10 cellular contexts compared by ENCODE assay signal in genomic region chr15:42456971-42457370, GRCh38. TPM values are rescaled to one million over a fixed set of nuclear protein-coding genes. Genes with fewer than 3 reads are reported as not detected.
A peak's percentile ranks its signal among the peaks of the same experiment; 100 is the strongest.
DNase-seq lines count a peak whose midpoint lies in the region; ATAC-seq, FAIRE-seq and TF ChIP-seq lines count a peak whose summit lies in the region.
"Had no signal": no experiment of that assay in that cellular context is flagged by ENCODE, and none has a peak within 500 bp of the region (broad histone marks: within the 10 kb centered on the region; RNA-seq: fewer than 3 reads in every experiment).

No MANE protein-coding gene starts in this region.

- H3K4me1 Mint-ChIP-seq in astrocyte (ENCODE audit: low read depth, unreplicated experiment): peaks cover 17% of the 10 kb centered on the region
- H3K4me1 Mint-ChIP-seq in activated CD4-positive, alpha-beta T cell treated with anti-CD3 and anti-CD28 coated beads, Interleukin-2, amount 10 ng/mL, durations not matched to agents 24 days and 14 days: peaks cover 7% of the 10 kb centered on the region

- no peaks in the 10 kb centered on the region for H3K36me3 ChIP-seq in astrocyte (ENCODE audit: insufficient read depth, low read length)

- ATAC-seq in left cardiac atrium (peak; percentile 48 to 64), GM19395 (IDR thresholded peaks at IDR 0.05; ENCODE audit: unreplicated experiment) (no peak)

- peak overlapping the region; percentile 88 for H3K27ac ChIP-seq in astrocyte (ENCODE audit: low read depth, low read length)
- H3K27ac ChIP-seq: RWPE1 had no signal

- peak overlapping the region; percentile 93 for H3K27ac Mint-ChIP-seq in astrocyte (ENCODE audit: unreplicated experiment)
- H3K27ac Mint-ChIP-seq in activated CD4-positive, alpha-beta T cell treated with anti-CD3 and anti-CD28 coated beads, Interleukin-2, amount 10 ng/mL, durations not matched to agents 24 days and 14 days: no peak overlapping the region

- no peaks in the 10 kb centered on the region for H4K20me1 ChIP-seq in astrocyte (ENCODE audit: insufficient read depth, low read length)

- peaks cover 6% of the 10 kb centered on the region for H3K36me3 Mint-ChIP-seq in astrocyte (ENCODE audit: low read depth, unreplicated experiment)
- peaks cover 4% of the 10 kb centered on the region for H3K36me3 Mint-ChIP-seq in activated CD4-positive, alpha-beta T cell treated with anti-CD3 and anti-CD28 coated beads, Interleukin-2, amount 10 ng/mL, durations not matched to agents 24 days and 14 days (ENCODE audit: low read depth)

- peak overlapping the region; percentile 76 for H3K4me2 ChIP-seq in astrocyte (ENCODE audit: low read length)

- no peak for TF ChIP-seq CTCF in astrocyte (IDR thresholded peaks at IDR 0.05; ENCODE audit: insufficient read depth, low read depth, low read length)

- H2AFZ ChIP-seq in astrocyte (ENCODE audit: low read depth, low read length): no peak overlapping the region

- H3K9me3 ChIP-seq in astrocyte (ENCODE audit: insufficient read depth, low read depth, low read length): no peaks in the 10 kb centered on the region

- peak overlapping the region; percentile 72 for H3K9ac ChIP-seq in astrocyte (ENCODE audit: low read length)

- no peaks in the 10 kb centered on the region for H3K9me3 Mint-ChIP-seq in astrocyte (ENCODE audit: unreplicated experiment)
- no peaks in the 10 kb centered on the region for H3K9me3 Mint-ChIP-seq in activated CD4-positive, alpha-beta T cell treated with anti-CD3 and anti-CD28 coated beads, Interleukin-2, amount 10 ng/mL, durations not matched to agents 24 days and 14 days

- no peaks in the 10 kb centered on the region for H3K27me3 ChIP-seq in astrocyte (ENCODE audit: insufficient read depth, low read length)

- no peak for FAIRE-seq in astrocyte (lab: Jason Lieb, UNC)

- H3K4me3 Mint-ChIP-seq in astrocyte (ENCODE audit: unreplicated experiment): peak overlapping the region; percentile 75
- H3K4me3 Mint-ChIP-seq in activated CD4-positive, alpha-beta T cell treated with anti-CD3 and anti-CD28 coated beads, Interleukin-2, amount 10 ng/mL, durations not matched to agents 24 days and 14 days: no peak overlapping the region

- DNase-seq in EL (peak; percentile 41), astrocyte (ENCODE audit: low read depth) (peak; percentile 4), left cardiac atrium (no peak), skeletal muscle cell (ENCODE audit: low read depth) (peak; percentile 5), ecto neural progenitor cell (ENCODE audit: low spot score) (no peak), NCI-H82 treated with DMSO at 0.1 percent for 48 hours (lab: John Stamatoyannopoulos, UW; ENCODE audit: unreplicated experiment) (no peak)
- DNase-seq in activated CD4-positive, alpha-beta T cell treated with anti-CD3 and anti-CD28 coated beads, Interleukin-2, amount 10 ng/mL, durations not matched to agents 24 days and 14 days: no peak
- DNase-seq: activated gamma-delta T cell had no signal

- H3K4me3 ChIP-seq in astrocyte (ENCODE audit: insufficient read depth, low read depth, low read length) (no peak overlapping the region), skeletal muscle cell (ENCODE audit: low read depth, low read length) (peak overlapping the region; percentile 38)

- H3K79me2 ChIP-seq in astrocyte (ENCODE audit: insufficient read depth, low read length): peaks cover 3% of the 10 kb centered on the region

- no peaks in the 10 kb centered on the region for H3K27me3 Mint-ChIP-seq in astrocyte (ENCODE audit: low read depth, unreplicated experiment)
- H3K27me3 Mint-ChIP-seq in activated CD4-positive, alpha-beta T cell treated with anti-CD3 and anti-CD28 coated beads, Interleukin-2, amount 10 ng/mL, durations not matched to agents 24 days and 14 days: no peaks in the 10 kb centered on the region

- H3K4me1 ChIP-seq in astrocyte (ENCODE audit: insufficient read depth, low read length): peaks cover 21% of the 10 kb centered on the region

- intact Hi-C loops in left cardiac atrium (cut with DNase I): no loop called here
- intact Hi-C loops in activated CD4-positive, alpha-beta T cell treated with anti-CD3 and anti-CD28 coated beads, Interleukin-2, amount 10 ng/mL, durations not matched to agents 24 days and 14 days (cut with micrococcal nuclease): no loop called here

RNA-seq across cellular contexts. Expression of gene ZNF106, which starts 34.0 kb away (rescaled TPM):
- 60.3 and 69.6 TPM in 2 replicates for total RNA-seq in astrocyte
- 100 to 1,000 TPM; 379 to 380 TPM for total RNA-seq in left cardiac atrium
- total RNA-seq in activated CD4-positive, alpha-beta T cell treated with anti-CD3 and anti-CD28 coated beads, Interleukin-2, amount 10 ng/mL, durations not matched to agents 24 days and 14 days: 62.1 and 66.3 TPM in 2 replicates

RNA-seq across cellular contexts. Expression of gene SNAP23, which starts 38.5 kb away (rescaled TPM):
- total RNA-seq in astrocyte (122 and 124 TPM in 2 replicates), left cardiac atrium (10 to 100 TPM; 32.0 to 35.0 TPM)
- total RNA-seq in activated CD4-positive, alpha-beta T cell treated with anti-CD3 and anti-CD28 coated beads, Interleukin-2, amount 10 ng/mL, durations not matched to agents 24 days and 14 days: 74.0 and 84.5 TPM in 2 replicates

Comparison
In these comparisons a context has a peak if more than half of its experiments do, and no peak if none do; other contexts are left out.
1. DNase-seq: peak in EL (single experiment), astrocyte (single experiment) and skeletal muscle cell (single experiment); none in left cardiac atrium (single experiment), ecto neural progenitor cell (single experiment), activated CD4-positive, alpha-beta T cell treated with anti-CD3 and anti-CD28 coated beads, Interleukin-2, amount 10 ng/mL, durations not matched to agents 24 days and 14 days (single experiment) and NCI-H82 treated with DMSO at 0.1 percent for 48 hours (single experiment).